Comparison of ENCODE assay signal across 9 cellular contexts in genomic region chr21:43734131-43734634, GRCh38. TPM values are rescaled to one million over a fixed set of nuclear protein-coding genes. Genes with fewer than 3 reads are reported as not detected.
A peak's percentile ranks its signal among the peaks of the same experiment; 100 is the strongest.
DNase-seq lines count a peak whose midpoint lies in the region; ATAC-seq and TF ChIP-seq lines count a peak whose summit lies in the region.
"Had no signal": no experiment of that assay in that cellular context is flagged by ENCODE, and none has a peak within 500 bp of the region (broad histone marks: within the 10 kb centered on the region; RNA-seq: fewer than 3 reads in every experiment).

No MANE protein-coding gene starts in this region.

- peaks cover 32% of the 10 kb centered on the region for H3K4me1 Mint-ChIP-seq in stimulated activated naive CD8-positive, alpha-beta T cell treated with anti-CD3 and anti-CD28 coated beads, Interleukin-15, Interleukin-2, amounts not matched to agents 100 ng/mL and 50 ng/mL, for 24 hours (ENCODE audit: low read depth)

- H3K79me2 ChIP-seq in fibroblast of lung (ENCODE audit: control insufficient read depth, insufficient read depth, low read length), result peaks cover 32% of the 10 kb centered on the region

- no peak overlapping the region for H2AFZ ChIP-seq in fibroblast of lung (ENCODE audit: low read length)

- H3K36me3 ChIP-seq in fibroblast of lung (ENCODE audit: control insufficient read depth, insufficient read depth, low read length), result peaks cover 6% of the 10 kb centered on the region

- peak overlapping the region; percentile 86 for H3K27ac Mint-ChIP-seq in stimulated activated naive CD8-positive, alpha-beta T cell treated with anti-CD3 and anti-CD28 coated beads, Interleukin-15, Interleukin-2, amounts not matched to agents 100 ng/mL and 50 ng/mL, for 24 hours

- H3K9me3 ChIP-seq in fibroblast of lung (ENCODE audit: control insufficient read depth, insufficient read depth, low read depth, low read length), result no peaks in the 10 kb centered on the region

- H3K27me3 ChIP-seq in fibroblast of lung (ENCODE audit: control insufficient read depth, insufficient read depth, low read length), result no peaks in the 10 kb centered on the region

- DNase-seq in NCI-H510A treated with DMSO at 0.1 percent for 48 hours (lab: John Stamatoyannopoulos, UW) (peak; percentile 15), NCI-H510A (lab: John Stamatoyannopoulos, UW) (no peak), fibroblast of lung (ENCODE audit: low read depth in 2 of 2) (no peak), activated gamma-delta T cell treated with Interleukin-2 at 50 U/mL for 16 hours (no peak), LoVo (ENCODE audit: low spot score) (no peak)

- H3K4me3 ChIP-seq in fibroblast of lung (replicated peaks in 1 of 4; ENCODE audit: control extremely low read depth in 1 of 4, insufficient read depth in 1 of 4, low read depth in 3 of 4, low read length in 4 of 4), result no peak overlapping the region
- H3K4me3 ChIP-seq: SK-N-MC had no signal

- ATAC-seq in HG03135 (IDR thresholded peaks at IDR 0.05; ENCODE audit: unreplicated experiment), result no peak

- H3K4me3 Mint-ChIP-seq in stimulated activated naive CD8-positive, alpha-beta T cell treated with anti-CD3 and anti-CD28 coated beads, Interleukin-15, Interleukin-2, amounts not matched to agents 100 ng/mL and 50 ng/mL, for 24 hours, result peak overlapping the region; percentile 35

- peaks cover 22% of the 10 kb centered on the region for H3K4me1 ChIP-seq in fibroblast of lung (ENCODE audit: control insufficient read depth, extremely low read depth, insufficient read depth, low read length)

- no peak overlapping the region for H3K9ac ChIP-seq in fibroblast of lung (ENCODE audit: insufficient read depth, low read length)

- TF ChIP-seq CTCF in VCaP (conservative IDR thresholded peaks at IDR 0.05) (no peak), fibroblast of lung (conservative IDR thresholded peaks at IDR 0.05 in 1 of 2, IDR thresholded peaks at IDR 0.05 in 1 of 2; ENCODE audit: low read depth in 1 of 2, low read length in 2 of 2) (no peak)

- H3K4me2 ChIP-seq in fibroblast of lung (ENCODE audit: extremely low read depth, insufficient read depth, low read length), result peak overlapping the region; percentile 56

- H3K9me3 Mint-ChIP-seq in stimulated activated naive CD8-positive, alpha-beta T cell treated with anti-CD3 and anti-CD28 coated beads, Interleukin-15, Interleukin-2, amounts not matched to agents 100 ng/mL and 50 ng/mL, for 24 hours, result no peaks in the 10 kb centered on the region

- H4K20me1 ChIP-seq in fibroblast of lung (ENCODE audit: control insufficient read depth, extremely low read depth, insufficient read depth, low read length), result no peaks in the 10 kb centered on the region

- 0 out of 2 replicates have a peak overlapping the region, but pooled peaks have one; percentile 3 for H3K27ac ChIP-seq in VCaP
- peak overlapping the region; percentile 81 for H3K27ac ChIP-seq in fibroblast of lung (ENCODE audit: insufficient read depth, low read length)
- H3K27ac ChIP-seq: SK-N-MC had no signal

- H3K36me3 Mint-ChIP-seq in stimulated activated naive CD8-positive, alpha-beta T cell treated with anti-CD3 and anti-CD28 coated beads, Interleukin-15, Interleukin-2, amounts not matched to agents 100 ng/mL and 50 ng/mL, for 24 hours (ENCODE audit: low read depth), result peaks cover 19% of the 10 kb centered on the region

- H3K27me3 Mint-ChIP-seq in stimulated activated naive CD8-positive, alpha-beta T cell treated with anti-CD3 and anti-CD28 coated beads, Interleukin-15, Interleukin-2, amounts not matched to agents 100 ng/mL and 50 ng/mL, for 24 hours, result no peaks in the 10 kb centered on the region

RNA-seq across cellular contexts. Expression of gene PDXK, which starts 15.3 kb away (rescaled TPM):
- 46.2 and 47.4 TPM in 2 replicates for total RNA-seq in fibroblast of lung
- 146 and 162 TPM in 2 replicates for polyA plus RNA-seq in fibroblast of lung
- 110 and 133 TPM in 2 replicates for polyA plus RNA-seq in fibroblast of lung (2012)
- 200 and 210 TPM in 2 replicates for polyA minus RNA-seq in fibroblast of lung (ENCODE audit: low replicate concordance)

RNA-seq across cellular contexts. Expression of gene CSTB, which starts 41.9 kb away (rescaled TPM):
- total RNA-seq in fibroblast of lung, result 9.8 and 24.8 TPM in 2 replicates
- polyA plus RNA-seq in fibroblast of lung, result 72.5 and 120 TPM in 2 replicates
- 94.6 and 141 TPM in 2 replicates for polyA plus RNA-seq in fibroblast of lung (2012)
- 22.9 and 26.3 TPM in 2 replicates for polyA minus RNA-seq in fibroblast of lung (ENCODE audit: low replicate concordance)

RNA-seq across cellular contexts. Expression of gene RRP1, which starts 55.2 kb away (rescaled TPM):
- total RNA-seq in fibroblast of lung, result 12.7 and 14.4 TPM in 2 replicates
- polyA plus RNA-seq in fibroblast of lung, result 8.6 and 14.0 TPM in 2 replicates
- polyA plus RNA-seq in fibroblast of lung (2012), result 16.9 and 26.7 TPM in 2 replicates
- 15.7 and 56.9 TPM in 2 replicates for polyA minus RNA-seq in fibroblast of lung (ENCODE audit: low replicate concordance)
